In genomic region chr21:42461185-42461520, GRCh38 we compare ENCODE assay signal across 10 cellular contexts. TPM values are rescaled to one million over a fixed set of nuclear protein-coding genes. Genes with fewer than 3 reads are reported as not detected.
DNase-seq lines count a peak whose midpoint lies in the region; ATAC-seq lines count a peak whose summit lies in the region.
"Had no signal": no experiment of that assay in that cellular context is flagged by ENCODE, and none has a peak within 500 bp of the region (broad histone marks: within the 10 kb centered on the region; RNA-seq: fewer than 3 reads in every experiment).

No MANE protein-coding gene starts in this region.

- peak overlapping the region; percentile 47 for H3K27ac Mint-ChIP-seq in activated naive CD4-positive, alpha-beta T cell treated with anti-CD3 and anti-CD28 coated beads, Interleukin-2, amount 10 ng/mL, durations not matched to agents 7 days and 5 days
- H3K27ac Mint-ChIP-seq in central memory CD8-positive, alpha-beta T cell (ENCODE audit: low read depth): peak overlapping the region; percentile 70

- no peaks in the 10 kb centered on the region for H3K9me3 ChIP-seq in thymus (ENCODE audit: control insufficient read depth)

- H3K9me3 Mint-ChIP-seq in activated naive CD4-positive, alpha-beta T cell treated with anti-CD3 and anti-CD28 coated beads, Interleukin-2, amount 10 ng/mL, durations not matched to agents 7 days and 5 days: peaks cover 6% of the 10 kb centered on the region
- H3K9me3 Mint-ChIP-seq in central memory CD8-positive, alpha-beta T cell: no peaks in the 10 kb centered on the region

- 35% methylated on average over 5 of the region's 5 CpGs for WGBS in thymus

- no peaks in the 10 kb centered on the region for H3K36me3 ChIP-seq in thymus (ENCODE audit: control insufficient read depth, insufficient read depth)
- H3K36me3 ChIP-seq: WERI-Rb-1 had no signal

- peak overlapping the region; percentile 3 for H3K27ac ChIP-seq in thymus (ENCODE audit: low read depth)
- H3K27ac ChIP-seq: WERI-Rb-1 had no signal

- H3K4me1 Mint-ChIP-seq in activated naive CD4-positive, alpha-beta T cell treated with anti-CD3 and anti-CD28 coated beads, Interleukin-2, amount 10 ng/mL, durations not matched to agents 7 days and 5 days: peaks cover 69% of the 10 kb centered on the region
- H3K4me1 Mint-ChIP-seq in central memory CD8-positive, alpha-beta T cell: peaks cover 36% of the 10 kb centered on the region

- no peak for ATAC-seq in central memory CD8-positive, alpha-beta T cell (replicated peaks; ENCODE audit: extremely low read depth, poor library complexity, severe bottlenecking)
- ATAC-seq in HG03442 (IDR thresholded peaks at IDR 0.05; ENCODE audit: unreplicated experiment): no peak
- ATAC-seq in GM21367 (IDR thresholded peaks at IDR 0.05; ENCODE audit: unreplicated experiment): no peak

- H3K4me1 ChIP-seq in thymus (ENCODE audit: control insufficient read depth, insufficient read depth, low read length): peaks cover 57% of the 10 kb centered on the region

- no peak for DNase-seq in activated naive CD4-positive, alpha-beta T cell treated with anti-CD3 and anti-CD28 coated beads, Interleukin-2, amount 10 ng/mL, durations not matched to agents 7 days and 5 days
- DNase-seq in activated naive CD4-positive, alpha-beta T cell treated with Interleukin-2 at 50 U/mL for 16 hours: no peak
- DNase-seq in NCI-H2029 (lab: John Stamatoyannopoulos, UW) (peak; percentile 82), NCI-H1105 (lab: John Stamatoyannopoulos, UW) (no peak)
- DNase-seq in central memory CD8-positive, alpha-beta T cell (ENCODE audit: low spot score in 2 of 2): no peak

- H3K27me3 ChIP-seq in thymus (ENCODE audit: control insufficient read depth, insufficient read depth): no peaks in the 10 kb centered on the region

- peaks cover 1% of the 10 kb centered on the region for H3K36me3 Mint-ChIP-seq in activated naive CD4-positive, alpha-beta T cell treated with anti-CD3 and anti-CD28 coated beads, Interleukin-2, amount 10 ng/mL, durations not matched to agents 7 days and 5 days
- peaks cover 4% of the 10 kb centered on the region for H3K36me3 Mint-ChIP-seq in central memory CD8-positive, alpha-beta T cell (ENCODE audit: insufficient read depth)

- no peak overlapping the region for H3K4me3 Mint-ChIP-seq in activated naive CD4-positive, alpha-beta T cell treated with anti-CD3 and anti-CD28 coated beads, Interleukin-2, amount 10 ng/mL, durations not matched to agents 7 days and 5 days
- H3K4me3 Mint-ChIP-seq in central memory CD8-positive, alpha-beta T cell: no peak overlapping the region

- CTCF ChIA-PET in activated naive CD4-positive, alpha-beta T cell treated with anti-CD3 and anti-CD28 coated beads, Interleukin-2, amount 10 ng/mL, durations not matched to agents 7 days and 5 days (lab: Charles Lee): no interaction called here

- peaks cover 8% of the 10 kb centered on the region for H3K27me3 Mint-ChIP-seq in activated naive CD4-positive, alpha-beta T cell treated with anti-CD3 and anti-CD28 coated beads, Interleukin-2, amount 10 ng/mL, durations not matched to agents 7 days and 5 days
- no peaks in the 10 kb centered on the region for H3K27me3 Mint-ChIP-seq in central memory CD8-positive, alpha-beta T cell

- H3K4me3 ChIP-seq in thymus (ENCODE audit: low read length): no peak overlapping the region

RNA-seq across cellular contexts. Expression of gene RSPH1, which starts 34.9 kb away (rescaled TPM):
- 2.4 TPM for polyA plus RNA-seq in thymus

RNA-seq across cellular contexts. Expression of gene SLC37A1, which starts 52.5 kb away (rescaled TPM):
- 9.2 TPM for polyA plus RNA-seq in thymus

RNA-seq across cellular contexts. Expression of gene UBASH3A, which starts 57.5 kb away (rescaled TPM):
- polyA plus RNA-seq in thymus: 14.9 TPM
- polyA plus RNA-seq: BJ had no signal
